ENCODE assay signal across 15 cellular contexts in the genomic region with DNA sequence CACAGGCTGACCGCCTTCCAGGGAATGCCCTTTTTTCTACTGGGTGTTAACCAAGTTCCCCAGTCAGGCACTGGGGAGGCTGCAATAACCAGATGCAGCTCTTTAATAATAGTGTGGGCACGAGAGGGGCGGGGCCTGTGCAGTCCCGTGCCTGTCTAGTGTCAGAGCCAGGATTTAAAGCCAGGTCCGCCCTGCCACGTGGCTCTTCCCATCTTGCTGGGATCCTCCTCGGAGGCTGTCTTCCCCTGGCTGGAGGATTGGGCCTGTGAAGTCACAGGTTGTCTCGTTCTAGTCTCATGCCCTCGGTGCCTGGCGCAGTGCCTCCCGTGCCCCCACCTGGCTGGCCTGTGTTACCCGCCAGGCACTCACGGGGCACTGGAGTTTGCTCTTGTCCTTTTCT. TPM values are rescaled to one million over a fixed set of nuclear protein-coding genes. Genes with fewer than 3 reads are reported as not detected.
DNase-seq lines count a peak whose midpoint lies in the region; TF ChIP-seq lines count a peak whose summit lies in the region.
"Had no signal": no experiment of that assay in that cellular context is flagged by ENCODE, and none has a peak within 500 bp of the region (broad histone marks: within the 10 kb centered on the region; RNA-seq: fewer than 3 reads in every experiment).

No MANE protein-coding gene starts in this region.

- no peak overlapping the region for H3K4me2 ChIP-seq in fibroblast of lung (ENCODE audit: extremely low read depth, insufficient read depth, low read length)

- peaks cover 19% of the 10 kb centered on the region for H3K36me3 ChIP-seq in SJCRH30
- H3K36me3 ChIP-seq in fibroblast of lung (ENCODE audit: control insufficient read depth, insufficient read depth, low read length), result peaks cover 15% of the 10 kb centered on the region
- H3K36me3 ChIP-seq in muscle layer of duodenum (ENCODE audit: control insufficient read depth in 1 of 2, insufficient read depth in 2 of 2, low read length in 2 of 2), result peaks cover 8% of the 10 kb centered on the region in 2 donors
- H3K36me3 ChIP-seq in suprapubic skin, result peaks cover 22% of the 10 kb centered on the region

- no peak for DNase-seq in SJCRH30
- no peak for DNase-seq in fibroblast of lung (ENCODE audit: low read depth in 2 of 2)
- peak; percentile 82 to 84 for DNase-seq in suprapubic skin (ENCODE audit: low spot score in 2 of 2)
- DNase-seq in NCI-H1694 (lab: John Stamatoyannopoulos, UW), result no peak
- DNase-seq in HCEC 1CT, result no peak
- no peak for DNase-seq in NCI-H345 treated with DMSO at 0.1 percent for 48 hours (lab: John Stamatoyannopoulos, UW; ENCODE audit: unreplicated experiment)
- DNase-seq in central memory CD4-positive, alpha-beta T cell, result no peak
- DNase-seq: activated CD4-positive, alpha-beta T cell treated with anti-CD3 and anti-CD28 coated beads for 36 hours; activated T-cell treated with anti-CD3 and anti-CD28 coated beads, Interleukin-2, amount 50 U/mL, for 72 hours; naive B cell; NCI-H2107; stimulated activated CD4-positive, alpha-beta T cell treated with anti-CD3 and anti-CD28 coated beads, Interleukin-15, amount 100 ng/mL, for 24 hours; stimulated activated CD8-positive, alpha-beta memory T cell treated with anti-CD3 and anti-CD28 coated beads, Interleukin-4, amount 100 ng/mL, for 48 hours had no signal

- no peak for TF ChIP-seq POLR2A in suprapubic skin (IDR thresholded peaks at IDR 0.05)

- TF ChIP-seq CTCF in fibroblast of lung (conservative IDR thresholded peaks at IDR 0.05 in 1 of 2, IDR thresholded peaks at IDR 0.05 in 1 of 2; ENCODE audit: low read depth in 1 of 2, low read length in 2 of 2) (no peak), suprapubic skin (IDR thresholded peaks at IDR 0.05) (no peak)

- H3K27ac ChIP-seq in SJCRH30, result peak overlapping the region; percentile 87
- peak overlapping the region; percentile 9 for H3K27ac ChIP-seq in fibroblast of lung (ENCODE audit: insufficient read depth, low read length)
- peak overlapping the region; percentile 31 for H3K27ac ChIP-seq in muscle layer of duodenum (ENCODE audit: low read length)
- peak overlapping the region; percentile 76 for H3K27ac ChIP-seq in suprapubic skin
- H3K27ac ChIP-seq: epithelial cell of prostate had no signal

- H4K20me1 ChIP-seq in fibroblast of lung (ENCODE audit: control insufficient read depth, extremely low read depth, insufficient read depth, low read length), result no peaks in the 10 kb centered on the region

- H2AFZ ChIP-seq in fibroblast of lung (ENCODE audit: low read length), result no peak overlapping the region

- TF ChIP-seq EP300 in suprapubic skin (IDR thresholded peaks at IDR 0.05), result no peak

- H3K9ac ChIP-seq in fibroblast of lung (ENCODE audit: insufficient read depth, low read length), result no peak overlapping the region

- H3K79me2 ChIP-seq in fibroblast of lung (ENCODE audit: control insufficient read depth, insufficient read depth, low read length), result no peaks in the 10 kb centered on the region

- no peaks in the 10 kb centered on the region for H3K27me3 ChIP-seq in SJCRH30
- H3K27me3 ChIP-seq in fibroblast of lung (ENCODE audit: control insufficient read depth, insufficient read depth, low read length), result no peaks in the 10 kb centered on the region
- H3K27me3 ChIP-seq in muscle layer of duodenum (ENCODE audit: low read depth, low read length), result no peaks in the 10 kb centered on the region
- H3K27me3 ChIP-seq in suprapubic skin, result no peaks in the 10 kb centered on the region

- WGBS in suprapubic skin, result 31% methylated on average over 12 of the region's 13 CpGs

- H3K4me1 ChIP-seq in SJCRH30, result peaks cover 62% of the 10 kb centered on the region
- H3K4me1 ChIP-seq in fibroblast of lung (ENCODE audit: control insufficient read depth, extremely low read depth, insufficient read depth, low read length), result peaks cover 42% of the 10 kb centered on the region
- H3K4me1 ChIP-seq in muscle layer of duodenum (ENCODE audit: control insufficient read depth in 1 of 2, insufficient read depth in 2 of 2, low read length in 2 of 2), result peaks cover 27 to 57% of the 10 kb centered on the region in 2 donors
- peaks cover 64% of the 10 kb centered on the region for H3K4me1 ChIP-seq in suprapubic skin

- H3K9me3 ChIP-seq in SJCRH30 (replicated peaks), result no peaks in the 10 kb centered on the region
- H3K9me3 ChIP-seq in fibroblast of lung (ENCODE audit: control insufficient read depth, insufficient read depth, low read depth, low read length), result no peaks in the 10 kb centered on the region
- H3K9me3 ChIP-seq in muscle layer of duodenum (ENCODE audit: control insufficient read depth in 1 of 2, low read length in 2 of 2), result no peaks in the 10 kb centered on the region
- no peaks in the 10 kb centered on the region for H3K9me3 ChIP-seq in suprapubic skin

- no peak overlapping the region for H3K4me3 ChIP-seq in SJCRH30
- no peak overlapping the region for H3K4me3 ChIP-seq in fibroblast of lung (replicated peaks in 1 of 4; ENCODE audit: control extremely low read depth in 1 of 4, insufficient read depth in 1 of 4, low read depth in 3 of 4, low read length in 4 of 4)
- H3K4me3 ChIP-seq in muscle layer of duodenum (ENCODE audit: low read depth in 1 of 2, low read length in 2 of 2), result no peak overlapping the region
- no peak overlapping the region for H3K4me3 ChIP-seq in suprapubic skin

RNA-seq across cellular contexts. Expression of a gene that starts 25.2 kb away (rescaled TPM):
- total RNA-seq in SJCRH30 (2014; rRNA removed; shearing (Covaris generic)), result 14.0 and 21.2 TPM in 2 replicates
- total RNA-seq in fibroblast of lung, result 27.7 and 56.1 TPM in 2 replicates
- polyA plus RNA-seq in fibroblast of lung, result 56.5 and 62.3 TPM in 2 replicates
- 49.7 and 50.7 TPM in 2 replicates for polyA plus RNA-seq in fibroblast of lung (2012)
- polyA minus RNA-seq in fibroblast of lung (ENCODE audit: low replicate concordance), result 59.9 and 108 TPM in 2 replicates
- 10 to 100 TPM; 21.0 to 34.0 (median 22.4) TPM for total RNA-seq in suprapubic skin

RNA-seq across cellular contexts. Expression of a gene that starts 54.2 kb away (rescaled TPM):
- total RNA-seq in SJCRH30 (2014; rRNA removed; shearing (Covaris generic)), result 106 and 109 TPM in 2 replicates
- total RNA-seq in fibroblast of lung, result 105 and 207 TPM in 2 replicates
- polyA plus RNA-seq in fibroblast of lung, result 34.9 and 36.2 TPM in 2 replicates
- polyA plus RNA-seq in fibroblast of lung (2012), result 50.2 and 56.1 TPM in 2 replicates
- 112 and 142 TPM in 2 replicates for polyA minus RNA-seq in fibroblast of lung (ENCODE audit: low replicate concordance)
- total RNA-seq in suprapubic skin, result 100 to 1,000 TPM in 1 of 4 donors, 10 to 100 TPM in 3; 85.8 to 112 (median 91.8) TPM

Comparison
In these comparisons a context has a peak if more than half of its experiments do, and no peak if none do; other contexts are left out.
1. DNase-seq: peak in suprapubic skin (2 of 2); none in SJCRH30 (0 of 2), fibroblast of lung (0 of 2), NCI-H1694 (single experiment), HCEC 1CT (single experiment), NCI-H345 treated with DMSO at 0.1 percent for 48 hours (single experiment) and central memory CD4-positive, alpha-beta T cell (single experiment).
2. H3K27ac ChIP-seq: peak in every context shown above with its lines; median percentile 87 in SJCRH30; 76 in suprapubic skin; 31 in muscle layer of duodenum; 9 in fibroblast of lung.